15 cellular contexts compared by ENCODE assay signal in genomic region chr3:182621435-182622240, GRCh38.
A peak's percentile ranks its signal among the peaks of the same experiment; 100 is the strongest.
DNase-seq lines count a peak whose midpoint lies in the region; TF ChIP-seq lines count a peak whose summit lies in the region.
"Had no signal": no experiment of that assay in that cellular context is flagged by ENCODE, and none has a peak within 500 bp of the region (broad histone marks: within the 10 kb centered on the region; RNA-seq: fewer than 3 reads in every experiment).

No MANE protein-coding gene starts in this region.

- TF ChIP-seq CTCF in LNCAP (IDR thresholded peaks at IDR 0.05) (peak; percentile 56), mammary epithelial cell (conservative IDR thresholded peaks at IDR 0.05 in 1 of 2, IDR thresholded peaks at IDR 0.05 in 1 of 2; ENCODE audit: extremely low read depth in 1 of 2, insufficient read depth in 1 of 2, low read depth in 1 of 2, low read length in 2 of 2) (peak; percentile 43 to 48), nephron progenitor cell (IDR thresholded peaks at IDR 0.05) (peak; percentile 46)

- H3K9me3 ChIP-seq in mammary epithelial cell (replicated peaks; ENCODE audit: insufficient read depth, low read length): no peaks in the 10 kb centered on the region
- H3K9me3 ChIP-seq: esophagus muscularis mucosa, left lung had no signal

- CTCF ChIA-PET in mammary epithelial cell (lab: Charles Lee; ENCODE audit: low non-redundant PET): interaction anchor here (0.6 to 0.7 kb wide), 2 partner anchors 12 to 517 kb away, joined by 3 read pairs; no protein-coding TSS in a partner anchor

- no peak overlapping the region for H3K4me3 Mint-ChIP-seq in nephron progenitor cell
- H3K4me3 Mint-ChIP-seq: activated CD4-positive, alpha-beta T cell treated with anti-CD3 and anti-CD28 coated beads for 36 hours; activated naive CD8-positive, alpha-beta T cell treated with anti-CD3 and anti-CD28 coated beads, Interleukin-2, amount 10 ng/mL, durations not matched to agents 7 days and 5 days had no signal

- DNase-seq in DMS 273 (lab: John Stamatoyannopoulos, UW; ENCODE audit: unreplicated experiment): peak; percentile 38
- no peak for DNase-seq in DMS 273 treated with DMSO at 0.1 percent for 48 hours (lab: John Stamatoyannopoulos, UW)
- no peak for DNase-seq in mammary epithelial cell
- DNase-seq in nephron progenitor cell: no peak
- DNase-seq in T1000 (lab: John Stamatoyannopoulos, UW): no peak
- DNase-seq in D341Med (ENCODE audit: low spot score): no peak
- DNase-seq in NCI-H446 treated with DMSO at 0.1 percent for 48 hours (lab: John Stamatoyannopoulos, UW): no peak
- DNase-seq: 8988T; activated CD4-positive, alpha-beta T cell treated with anti-CD3 and anti-CD28 coated beads for 36 hours; activated naive CD8-positive, alpha-beta T cell treated with anti-CD3 and anti-CD28 coated beads, Interleukin-2, amount 10 ng/mL, durations not matched to agents 7 days and 5 days; IMR-90; left lung; right cardiac atrium had no signal

- peaks cover 12% of the 10 kb centered on the region for H3K9me3 Mint-ChIP-seq in nephron progenitor cell
- H3K9me3 Mint-ChIP-seq: activated naive CD8-positive, alpha-beta T cell treated with anti-CD3 and anti-CD28 coated beads, Interleukin-2, amount 10 ng/mL, durations not matched to agents 7 days and 5 days had no signal

- WGBS in mammary epithelial cell (ENCODE audit: low coverage, missing lambda C conversion rate): 54% methylated on average over 4 of the region's 4 CpGs

- in situ Hi-C loops in mammary epithelial cell (cut with MboI; ENCODE audit: low sequenced_read_pairs in 2 of 2): no loop called here

- H3K4me3 ChIP-seq in mammary epithelial cell (replicated peaks in 1 of 3; ENCODE audit: insufficient read depth in 1 of 3, low read depth in 2 of 3, low read length in 3 of 3): no peak overlapping the region
- H3K4me3 ChIP-seq: esophagus muscularis mucosa, left lung had no signal

- H3K36me3 ChIP-seq in mammary epithelial cell (ENCODE audit: insufficient read depth, low read length): no peaks in the 10 kb centered on the region
- H3K36me3 ChIP-seq: esophagus muscularis mucosa, left lung had no signal

- peaks cover 18% of the 10 kb centered on the region for H3K4me1 ChIP-seq in mammary epithelial cell (ENCODE audit: insufficient read depth, low read length)
- H3K4me1 ChIP-seq: esophagus muscularis mucosa, left lung had no signal

- H3K27me3 Mint-ChIP-seq in nephron progenitor cell (ENCODE audit: low read depth, poor library complexity): peaks cover 4% of the 10 kb centered on the region

- intact Hi-C loops in mammary epithelial cell (cut with micrococcal nuclease): no loop called here

- no TSS peak for BruUV-seq in mammary epithelial cell (replicated peaks; lab: Mats Ljungman, UMichigan)

- H3K27ac Mint-ChIP-seq in nephron progenitor cell: no peak overlapping the region
- H3K27ac Mint-ChIP-seq: activated CD4-positive, alpha-beta T cell treated with anti-CD3 and anti-CD28 coated beads for 36 hours; activated naive CD8-positive, alpha-beta T cell treated with anti-CD3 and anti-CD28 coated beads, Interleukin-2, amount 10 ng/mL, durations not matched to agents 7 days and 5 days had no signal

- no peaks in the 10 kb centered on the region for H3K79me2 ChIP-seq in mammary epithelial cell (ENCODE audit: insufficient read depth, low read length)

- no peak overlapping the region for H3K27ac ChIP-seq in mammary epithelial cell (ENCODE audit: insufficient read depth, low read depth, low read length)
- H3K27ac ChIP-seq: esophagus muscularis mucosa, left lung had no signal

- no peaks in the 10 kb centered on the region for H3K36me3 Mint-ChIP-seq in nephron progenitor cell (ENCODE audit: low read depth)
- H3K36me3 Mint-ChIP-seq: activated naive CD8-positive, alpha-beta T cell treated with anti-CD3 and anti-CD28 coated beads, Interleukin-2, amount 10 ng/mL, durations not matched to agents 7 days and 5 days had no signal

- no peak overlapping the region for H3K4me2 ChIP-seq in mammary epithelial cell (ENCODE audit: insufficient read depth, low read depth, low read length)

- no peak overlapping the region for H2AFZ ChIP-seq in mammary epithelial cell (ENCODE audit: low read depth, low read length)

- no peaks in the 10 kb centered on the region for H4K20me1 ChIP-seq in mammary epithelial cell (ENCODE audit: insufficient read depth, low read length)

- H3K4me1 Mint-ChIP-seq in nephron progenitor cell: peaks cover 24% of the 10 kb centered on the region
- H3K4me1 Mint-ChIP-seq: activated CD4-positive, alpha-beta T cell treated with anti-CD3 and anti-CD28 coated beads for 36 hours had no signal

- no peaks in the 10 kb centered on the region for H3K27me3 ChIP-seq in mammary epithelial cell (ENCODE audit: insufficient read depth, low read length)
- H3K27me3 ChIP-seq: esophagus muscularis mucosa had no signal

- H3K9ac ChIP-seq in mammary epithelial cell (ENCODE audit: insufficient read depth, low read length): no peak overlapping the region

- dilution Hi-C loops in mammary epithelial cell (cut with HindIII; ENCODE audit: low sequenced_read_pairs): no loop called here
